Comparison of ENCODE assay signal across 1 cellular context in the genomic region with DNA sequence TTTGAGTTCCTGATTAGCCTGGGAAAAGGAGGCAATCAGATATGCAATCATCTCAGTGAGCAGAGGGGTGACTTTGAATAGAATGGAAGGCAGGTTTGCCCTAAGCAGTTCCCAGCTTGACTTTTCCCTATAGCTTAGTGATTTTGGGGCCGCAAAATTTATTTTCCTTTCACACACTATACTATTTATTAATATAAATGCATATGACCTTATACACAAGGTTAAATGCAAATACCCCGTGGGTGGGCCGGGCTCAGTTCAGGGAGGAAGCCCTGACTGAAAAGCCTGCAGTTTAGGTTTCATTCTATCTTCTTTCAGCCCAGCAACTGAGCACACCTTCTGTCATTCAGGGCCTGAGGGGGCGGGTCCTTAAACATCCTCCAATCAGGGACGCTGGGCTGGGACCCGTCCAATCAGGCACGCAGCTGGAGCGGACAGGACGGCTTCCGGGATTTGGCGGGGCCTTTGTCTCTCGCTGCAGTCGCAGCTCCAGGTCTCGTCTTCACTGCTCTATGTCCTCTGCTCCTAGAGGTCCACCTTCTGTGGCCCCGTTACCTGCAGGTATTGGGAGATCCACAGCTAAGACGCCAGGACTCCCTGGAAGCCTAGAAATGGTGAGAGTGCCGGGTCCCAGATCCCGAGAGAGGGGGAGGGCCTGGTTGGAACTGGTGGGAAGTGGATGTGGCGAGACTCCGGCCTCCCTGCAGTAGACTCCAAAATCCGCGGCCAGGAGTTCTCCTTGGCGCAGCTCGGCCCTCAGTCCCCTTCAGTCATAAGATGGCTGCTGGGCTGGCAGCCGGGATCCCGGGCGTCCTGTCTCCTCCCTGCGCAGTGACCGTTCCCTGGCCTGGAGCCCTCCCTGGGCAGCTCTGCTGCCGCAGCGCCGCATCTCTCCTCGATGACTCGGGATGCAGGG.
A peak's percentile ranks its signal among the peaks of the same experiment; 100 is the strongest.
TF ChIP-seq lines count a peak whose summit lies in the region.

A gene (plus strand): TSS at position 468 of the 916 bp plus-strand sequence. CDS start 45 bp downstream, at position 513.

TF ChIP-seq in HepG2, 621 proteins besides CTCF, POLR2A, EP300 and RAD21 (continues in another document):
- TF ChIP-seq ZNF225 (CRISPR knock-in tag; IDR thresholded peaks at IDR 0.05) (peak; percentile 58; the same call in 1 of the 2 replicates), SP4 (CRISPR knock-in tag; IDR thresholded peaks at IDR 0.05) (peak; percentile 58; the same call in 1 of the 2 replicates), ZNF737 (CRISPR knock-in tag; IDR thresholded peaks at IDR 0.05; ENCODE audit: borderline replicate concordance) (no peak), MAFK (conservative IDR thresholded peaks at IDR 0.05 in 1 of 2, IDR thresholded peaks at IDR 0.05 in 1 of 2; ENCODE audit: low read length in 2 of 2) (no peak), HNRNPK (IDR thresholded peaks at IDR 0.05; ENCODE audit: low read depth, low read length, poor library complexity, severe bottlenecking) (no peak), ZNF703 (CRISPR knock-in tag; IDR thresholded peaks at IDR 0.05; ENCODE audit: borderline replicate concordance) (no peak), ISX (CRISPR knock-in tag; conservative IDR thresholded peaks at IDR 0.05) (no peak), ZNF33B (CRISPR knock-in tag; IDR thresholded peaks at IDR 0.05) (no peak), PHF20 (CRISPR knock-in tag; IDR thresholded peaks at IDR 0.05) (peak; percentile 68; the same call in 1 of the 2 replicates), ZNF720 (CRISPR knock-in tag; IDR thresholded peaks at IDR 0.05) (no peak), MYC (CRISPR knock-in tag; IDR thresholded peaks at IDR 0.05; ENCODE audit: borderline replicate concordance) (no peak; the same call in 1 of the 2 replicates), NFATC3 (CRISPR knock-in tag; IDR thresholded peaks at IDR 0.05) (no peak), KDM5A (IDR thresholded peaks at IDR 0.05; ENCODE audit: borderline replicate concordance, low read length) (peak; percentile 52; the same call in 1 of the 2 replicates), NCOA2 (CRISPR knock-in tag; IDR thresholded peaks at IDR 0.05) (peak; percentile 31; the same call in 1 of the 2 replicates), REL (CRISPR knock-in tag; conservative IDR thresholded peaks at IDR 0.05) (no peak), ZNF567 (CRISPR knock-in tag; IDR thresholded peaks at IDR 0.05; ENCODE audit: borderline replicate concordance) (no peak), CEBPG (CRISPR knock-in tag; IDR thresholded peaks at IDR 0.05) (no peak), MED8 (CRISPR knock-in tag; IDR thresholded peaks at IDR 0.05; ENCODE audit: insufficient replicate concordance) (no peak), ZSCAN12 (CRISPR knock-in tag; IDR thresholded peaks at IDR 0.05) (no peak), ASH2L (IDR thresholded peaks at IDR 0.05; ENCODE audit: insufficient read length, low read depth, low read length) (peak; percentile 80), FOXM1 (CRISPR knock-in tag; IDR thresholded peaks at IDR 0.05) (no peak), ZNF292 (CRISPR knock-in tag; IDR thresholded peaks at IDR 0.05; ENCODE audit: borderline replicate concordance, low read depth) (peak; percentile 65; the same call in 1 of the 2 replicates)
- TF ChIP-seq, protein P1, sequence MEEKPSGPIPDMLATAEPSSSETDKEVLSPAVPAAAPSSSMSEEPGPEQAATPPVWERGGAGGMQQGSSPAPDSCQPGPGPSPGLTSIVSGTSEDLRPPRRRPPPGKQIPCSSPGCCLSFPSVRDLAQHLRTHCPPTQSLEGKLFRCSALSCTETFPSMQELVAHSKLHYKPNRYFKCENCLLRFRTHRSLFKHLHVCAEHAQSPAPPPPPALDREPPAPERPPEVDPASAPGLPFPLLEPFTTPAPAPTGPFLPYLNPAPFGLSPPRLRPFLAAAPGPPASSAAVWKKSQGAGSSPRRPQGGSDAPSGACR (CRISPR knock-in tag; IDR thresholded peaks at IDR 0.05): no peak
- TF ChIP-seq, protein P2, sequence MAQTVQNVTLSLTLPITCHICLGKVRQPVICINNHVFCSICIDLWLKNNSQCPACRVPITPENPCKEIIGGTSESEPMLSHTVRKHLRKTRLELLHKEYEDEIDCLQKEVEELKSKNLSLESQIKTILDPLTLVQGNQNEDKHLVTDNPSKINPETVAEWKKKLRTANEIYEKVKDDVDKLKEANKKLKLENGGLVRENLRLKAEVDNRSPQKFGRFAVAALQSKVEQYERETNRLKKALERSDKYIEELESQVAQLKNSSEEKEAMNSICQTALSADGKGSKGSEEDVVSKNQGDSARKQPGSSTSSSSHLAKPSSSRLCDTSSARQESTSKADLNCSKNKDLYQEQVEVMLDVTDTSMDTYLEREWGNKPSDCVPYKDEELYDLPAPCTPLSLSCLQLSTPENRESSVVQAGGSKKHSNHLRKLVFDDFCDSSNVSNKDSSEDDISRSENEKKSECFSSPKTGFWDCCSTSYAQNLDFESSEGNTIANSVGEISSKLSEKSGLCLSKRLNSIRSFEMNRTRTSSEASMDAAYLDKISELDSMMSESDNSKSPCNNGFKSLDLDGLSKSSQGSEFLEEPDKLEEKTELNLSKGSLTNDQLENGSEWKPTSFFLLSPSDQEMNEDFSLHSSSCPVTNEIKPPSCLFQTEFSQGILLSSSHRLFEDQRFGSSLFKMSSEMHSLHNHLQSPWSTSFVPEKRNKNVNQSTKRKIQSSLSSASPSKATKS (CRISPR knock-in tag; IDR thresholded peaks at IDR 0.05): no peak
- TF ChIP-seq, protein P3, sequence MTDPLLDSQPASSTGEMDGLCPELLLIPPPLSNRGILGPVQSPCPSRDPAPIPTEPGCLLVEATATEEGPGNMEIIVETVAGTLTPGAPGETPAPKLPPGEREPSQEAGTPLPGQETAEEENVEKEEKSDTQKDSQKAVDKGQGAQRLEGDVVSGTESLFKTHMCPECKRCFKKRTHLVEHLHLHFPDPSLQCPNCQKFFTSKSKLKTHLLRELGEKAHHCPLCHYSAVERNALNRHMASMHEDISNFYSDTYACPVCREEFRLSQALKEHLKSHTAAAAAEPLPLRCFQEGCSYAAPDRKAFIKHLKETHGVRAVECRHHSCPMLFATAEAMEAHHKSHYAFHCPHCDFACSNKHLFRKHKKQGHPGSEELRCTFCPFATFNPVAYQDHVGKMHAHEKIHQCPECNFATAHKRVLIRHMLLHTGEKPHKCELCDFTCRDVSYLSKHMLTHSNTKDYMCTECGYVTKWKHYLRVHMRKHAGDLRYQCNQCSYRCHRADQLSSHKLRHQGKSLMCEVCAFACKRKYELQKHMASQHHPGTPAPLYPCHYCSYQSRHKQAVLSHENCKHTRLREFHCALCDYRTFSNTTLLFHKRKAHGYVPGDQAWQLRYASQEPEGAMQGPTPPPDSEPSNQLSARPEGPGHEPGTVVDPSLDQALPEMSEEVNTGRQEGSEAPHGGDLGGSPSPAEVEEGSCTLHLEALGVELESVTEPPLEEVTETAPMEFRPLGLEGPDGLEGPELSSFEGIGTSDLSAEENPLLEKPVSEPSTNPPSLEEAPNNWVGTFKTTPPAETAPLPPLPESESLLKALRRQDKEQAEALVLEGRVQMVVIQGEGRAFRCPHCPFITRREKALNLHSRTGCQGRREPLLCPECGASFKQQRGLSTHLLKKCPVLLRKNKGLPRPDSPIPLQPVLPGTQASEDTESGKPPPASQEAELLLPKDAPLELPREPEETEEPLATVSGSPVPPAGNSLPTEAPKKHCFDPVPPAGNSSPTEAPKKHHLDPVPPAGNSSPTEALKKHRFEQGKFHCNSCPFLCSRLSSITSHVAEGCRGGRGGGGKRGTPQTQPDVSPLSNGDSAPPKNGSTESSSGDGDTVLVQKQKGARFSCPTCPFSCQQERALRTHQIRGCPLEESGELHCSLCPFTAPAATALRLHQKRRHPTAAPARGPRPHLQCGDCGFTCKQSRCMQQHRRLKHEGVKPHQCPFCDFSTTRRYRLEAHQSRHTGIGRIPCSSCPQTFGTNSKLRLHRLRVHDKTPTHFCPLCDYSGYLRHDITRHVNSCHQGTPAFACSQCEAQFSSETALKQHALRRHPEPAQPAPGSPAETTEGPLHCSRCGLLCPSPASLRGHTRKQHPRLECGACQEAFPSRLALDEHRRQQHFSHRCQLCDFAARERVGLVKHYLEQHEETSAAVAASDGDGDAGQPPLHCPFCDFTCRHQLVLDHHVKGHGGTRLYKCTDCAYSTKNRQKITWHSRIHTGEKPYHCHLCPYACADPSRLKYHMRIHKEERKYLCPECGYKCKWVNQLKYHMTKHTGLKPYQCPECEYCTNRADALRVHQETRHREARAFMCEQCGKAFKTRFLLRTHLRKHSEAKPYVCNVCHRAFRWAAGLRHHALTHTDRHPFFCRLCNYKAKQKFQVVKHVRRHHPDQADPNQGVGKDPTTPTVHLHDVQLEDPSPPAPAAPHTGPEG (CRISPR knock-in tag; IDR thresholded peaks at IDR 0.05): no peak
- TF ChIP-seq, protein P4, sequence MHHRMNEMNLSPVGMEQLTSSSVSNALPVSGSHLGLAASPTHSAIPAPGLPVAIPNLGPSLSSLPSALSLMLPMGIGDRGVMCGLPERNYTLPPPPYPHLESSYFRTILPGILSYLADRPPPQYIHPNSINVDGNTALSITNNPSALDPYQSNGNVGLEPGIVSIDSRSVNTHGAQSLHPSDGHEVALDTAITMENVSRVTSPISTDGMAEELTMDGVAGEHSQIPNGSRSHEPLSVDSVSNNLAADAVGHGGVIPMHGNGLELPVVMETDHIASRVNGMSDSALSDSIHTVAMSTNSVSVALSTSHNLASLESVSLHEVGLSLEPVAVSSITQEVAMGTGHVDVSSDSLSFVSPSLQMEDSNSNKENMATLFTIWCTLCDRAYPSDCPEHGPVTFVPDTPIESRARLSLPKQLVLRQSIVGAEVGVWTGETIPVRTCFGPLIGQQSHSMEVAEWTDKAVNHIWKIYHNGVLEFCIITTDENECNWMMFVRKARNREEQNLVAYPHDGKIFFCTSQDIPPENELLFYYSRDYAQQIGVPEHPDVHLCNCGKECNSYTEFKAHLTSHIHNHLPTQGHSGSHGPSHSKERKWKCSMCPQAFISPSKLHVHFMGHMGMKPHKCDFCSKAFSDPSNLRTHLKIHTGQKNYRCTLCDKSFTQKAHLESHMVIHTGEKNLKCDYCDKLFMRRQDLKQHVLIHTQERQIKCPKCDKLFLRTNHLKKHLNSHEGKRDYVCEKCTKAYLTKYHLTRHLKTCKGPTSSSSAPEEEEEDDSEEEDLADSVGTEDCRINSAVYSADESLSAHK (CRISPR knock-in tag; IDR thresholded peaks at IDR 0.05; ENCODE audit: borderline replicate concordance): no peak
- TF ChIP-seq, protein P5, sequence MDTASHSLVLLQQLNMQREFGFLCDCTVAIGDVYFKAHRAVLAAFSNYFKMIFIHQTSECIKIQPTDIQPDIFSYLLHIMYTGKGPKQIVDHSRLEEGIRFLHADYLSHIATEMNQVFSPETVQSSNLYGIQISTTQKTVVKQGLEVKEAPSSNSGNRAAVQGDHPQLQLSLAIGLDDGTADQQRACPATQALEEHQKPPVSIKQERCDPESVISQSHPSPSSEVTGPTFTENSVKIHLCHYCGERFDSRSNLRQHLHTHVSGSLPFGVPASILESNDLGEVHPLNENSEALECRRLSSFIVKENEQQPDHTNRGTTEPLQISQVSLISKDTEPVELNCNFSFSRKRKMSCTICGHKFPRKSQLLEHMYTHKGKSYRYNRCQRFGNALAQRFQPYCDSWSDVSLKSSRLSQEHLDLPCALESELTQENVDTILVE (CRISPR knock-in tag; IDR thresholded peaks at IDR 0.05): no peak
- TF ChIP-seq, protein P6, sequence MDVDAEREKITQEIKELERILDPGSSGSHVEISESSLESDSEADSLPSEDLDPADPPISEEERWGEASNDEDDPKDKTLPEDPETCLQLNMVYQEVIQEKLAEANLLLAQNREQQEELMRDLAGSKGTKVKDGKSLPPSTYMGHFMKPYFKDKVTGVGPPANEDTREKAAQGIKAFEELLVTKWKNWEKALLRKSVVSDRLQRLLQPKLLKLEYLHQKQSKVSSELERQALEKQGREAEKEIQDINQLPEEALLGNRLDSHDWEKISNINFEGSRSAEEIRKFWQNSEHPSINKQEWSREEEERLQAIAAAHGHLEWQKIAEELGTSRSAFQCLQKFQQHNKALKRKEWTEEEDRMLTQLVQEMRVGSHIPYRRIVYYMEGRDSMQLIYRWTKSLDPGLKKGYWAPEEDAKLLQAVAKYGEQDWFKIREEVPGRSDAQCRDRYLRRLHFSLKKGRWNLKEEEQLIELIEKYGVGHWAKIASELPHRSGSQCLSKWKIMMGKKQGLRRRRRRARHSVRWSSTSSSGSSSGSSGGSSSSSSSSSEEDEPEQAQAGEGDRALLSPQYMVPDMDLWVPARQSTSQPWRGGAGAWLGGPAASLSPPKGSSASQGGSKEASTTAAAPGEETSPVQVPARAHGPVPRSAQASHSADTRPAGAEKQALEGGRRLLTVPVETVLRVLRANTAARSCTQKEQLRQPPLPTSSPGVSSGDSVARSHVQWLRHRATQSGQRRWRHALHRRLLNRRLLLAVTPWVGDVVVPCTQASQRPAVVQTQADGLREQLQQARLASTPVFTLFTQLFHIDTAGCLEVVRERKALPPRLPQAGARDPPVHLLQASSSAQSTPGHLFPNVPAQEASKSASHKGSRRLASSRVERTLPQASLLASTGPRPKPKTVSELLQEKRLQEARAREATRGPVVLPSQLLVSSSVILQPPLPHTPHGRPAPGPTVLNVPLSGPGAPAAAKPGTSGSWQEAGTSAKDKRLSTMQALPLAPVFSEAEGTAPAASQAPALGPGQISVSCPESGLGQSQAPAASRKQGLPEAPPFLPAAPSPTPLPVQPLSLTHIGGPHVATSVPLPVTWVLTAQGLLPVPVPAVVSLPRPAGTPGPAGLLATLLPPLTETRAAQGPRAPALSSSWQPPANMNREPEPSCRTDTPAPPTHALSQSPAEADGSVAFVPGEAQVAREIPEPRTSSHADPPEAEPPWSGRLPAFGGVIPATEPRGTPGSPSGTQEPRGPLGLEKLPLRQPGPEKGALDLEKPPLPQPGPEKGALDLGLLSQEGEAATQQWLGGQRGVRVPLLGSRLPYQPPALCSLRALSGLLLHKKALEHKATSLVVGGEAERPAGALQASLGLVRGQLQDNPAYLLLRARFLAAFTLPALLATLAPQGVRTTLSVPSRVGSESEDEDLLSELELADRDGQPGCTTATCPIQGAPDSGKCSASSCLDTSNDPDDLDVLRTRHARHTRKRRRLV (CRISPR knock-in tag; IDR thresholded peaks at IDR 0.05): no peak
- TF ChIP-seq, protein P7, sequence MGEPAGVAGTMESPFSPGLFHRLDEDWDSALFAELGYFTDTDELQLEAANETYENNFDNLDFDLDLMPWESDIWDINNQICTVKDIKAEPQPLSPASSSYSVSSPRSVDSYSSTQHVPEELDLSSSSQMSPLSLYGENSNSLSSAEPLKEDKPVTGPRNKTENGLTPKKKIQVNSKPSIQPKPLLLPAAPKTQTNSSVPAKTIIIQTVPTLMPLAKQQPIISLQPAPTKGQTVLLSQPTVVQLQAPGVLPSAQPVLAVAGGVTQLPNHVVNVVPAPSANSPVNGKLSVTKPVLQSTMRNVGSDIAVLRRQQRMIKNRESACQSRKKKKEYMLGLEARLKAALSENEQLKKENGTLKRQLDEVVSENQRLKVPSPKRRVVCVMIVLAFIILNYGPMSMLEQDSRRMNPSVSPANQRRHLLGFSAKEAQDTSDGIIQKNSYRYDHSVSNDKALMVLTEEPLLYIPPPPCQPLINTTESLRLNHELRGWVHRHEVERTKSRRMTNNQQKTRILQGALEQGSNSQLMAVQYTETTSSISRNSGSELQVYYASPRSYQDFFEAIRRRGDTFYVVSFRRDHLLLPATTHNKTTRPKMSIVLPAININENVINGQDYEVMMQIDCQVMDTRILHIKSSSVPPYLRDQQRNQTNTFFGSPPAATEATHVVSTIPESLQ (CRISPR knock-in tag; conservative IDR thresholded peaks at IDR 0.05): no peak
- TF ChIP-seq, protein P8, sequence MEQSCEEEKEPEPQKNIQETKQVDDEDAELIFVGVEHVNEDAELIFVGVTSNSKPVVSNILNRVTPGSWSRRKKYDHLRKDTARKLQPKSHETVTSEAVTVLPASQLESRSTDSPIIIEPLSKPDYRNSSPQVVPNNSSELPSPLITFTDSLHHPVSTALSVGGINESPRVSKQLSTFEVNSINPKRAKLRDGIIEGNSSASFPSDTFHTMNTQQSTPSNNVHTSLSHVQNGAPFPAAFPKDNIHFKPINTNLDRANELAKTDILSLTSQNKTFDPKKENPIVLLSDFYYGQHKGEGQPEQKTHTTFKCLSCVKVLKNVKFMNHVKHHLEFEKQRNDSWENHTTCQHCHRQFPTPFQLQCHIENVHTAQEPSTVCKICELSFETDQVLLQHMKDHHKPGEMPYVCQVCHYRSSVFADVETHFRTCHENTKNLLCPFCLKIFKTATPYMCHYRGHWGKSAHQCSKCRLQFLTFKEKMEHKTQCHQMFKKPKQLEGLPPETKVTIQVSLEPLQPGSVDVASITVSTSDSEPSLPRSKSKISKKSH (CRISPR knock-in tag; IDR thresholded peaks at IDR 0.05; ENCODE audit: borderline replicate concordance): no peak; the same call in 1 of the 2 replicates
